ENCODE assay signal across 11 cellular contexts in genomic region chr4:26161030-26161824, GRCh38.
DNase-seq lines count a peak whose midpoint lies in the region; ATAC-seq and TF ChIP-seq lines count a peak whose summit lies in the region.
"Had no signal": no experiment of that assay in that cellular context is flagged by ENCODE, and none has a peak within 500 bp of the region (broad histone marks: within the 10 kb centered on the region; RNA-seq: fewer than 3 reads in every experiment).

No MANE protein-coding gene starts in this region.

- H3K27me3 Mint-ChIP-seq in activated naive CD8-positive, alpha-beta T cell treated with anti-CD3 and anti-CD28 coated beads, Interleukin-2, amount 10 ng/mL, durations not matched to agents 7 days and 5 days, result peaks cover 2% of the 10 kb centered on the region
- H3K27me3 Mint-ChIP-seq in activated naive CD8-positive, alpha-beta T cell treated with anti-CD3 and anti-CD28 coated beads for 36 hours, result peaks cover 3% of the 10 kb centered on the region
- peaks cover 4% of the 10 kb centered on the region in 2 donors for H3K27me3 Mint-ChIP-seq in stimulated activated naive B cell treated with anti-CD40 and anti-IgM and Interleukin-4, amounts not matched to agents 10 μg/mL and 1 μg/mL and 100 μg/mL, for 72 hours

- H3K9me3 ChIP-seq in effector memory CD4-positive, alpha-beta T cell (ENCODE audit: control insufficient read depth, low read length), result no peaks in the 10 kb centered on the region
- H3K9me3 ChIP-seq in SJCRH30 (replicated peaks), result peaks cover 4% of the 10 kb centered on the region; the same call in 1 of the 2 replicates

- H3K27ac Mint-ChIP-seq in activated naive CD8-positive, alpha-beta T cell treated with anti-CD3 and anti-CD28 coated beads, Interleukin-2, amount 10 ng/mL, durations not matched to agents 7 days and 5 days, result no peak overlapping the region
- H3K27ac Mint-ChIP-seq in activated naive CD8-positive, alpha-beta T cell treated with anti-CD3 and anti-CD28 coated beads for 36 hours, result no peak overlapping the region
- no peak overlapping the region for H3K27ac Mint-ChIP-seq in stimulated activated naive B cell treated with anti-CD40 and anti-IgM and Interleukin-4, amounts not matched to agents 10 μg/mL and 1 μg/mL and 100 μg/mL, for 72 hours

- peak; percentile 41 for TF ChIP-seq CTCF in LNCaP clone FGC (IDR thresholded peaks at IDR 0.05; ENCODE audit: control insufficient read depth, extremely low read depth, insufficient read depth)

- no peak overlapping the region for H3K27ac ChIP-seq in effector memory CD4-positive, alpha-beta T cell (ENCODE audit: insufficient read depth, low read length, poor library complexity, severe bottlenecking)
- no peak overlapping the region for H3K27ac ChIP-seq in SJCRH30

- peak; percentile 30 for ATAC-seq in activated naive CD8-positive, alpha-beta T cell treated with anti-CD3 and anti-CD28 coated beads, Interleukin-2, amount 10 ng/mL, durations not matched to agents 7 days and 5 days (ENCODE audit: low read depth)
- ATAC-seq in stimulated activated naive B cell treated with anti-CD40 and anti-IgM and Interleukin-4, amounts not matched to agents 10 μg/mL and 1 μg/mL and 100 μg/mL, for 72 hours (replicated peaks), result peak; percentile 63 to 77

- peaks cover 8% of the 10 kb centered on the region for H3K9me3 Mint-ChIP-seq in activated naive CD8-positive, alpha-beta T cell treated with anti-CD3 and anti-CD28 coated beads, Interleukin-2, amount 10 ng/mL, durations not matched to agents 7 days and 5 days
- H3K9me3 Mint-ChIP-seq in activated naive CD8-positive, alpha-beta T cell treated with anti-CD3 and anti-CD28 coated beads for 36 hours, result peaks cover 15% of the 10 kb centered on the region
- no peaks in the 10 kb centered on the region for H3K9me3 Mint-ChIP-seq in stimulated activated naive B cell treated with anti-CD40 and anti-IgM and Interleukin-4, amounts not matched to agents 10 μg/mL and 1 μg/mL and 100 μg/mL, for 72 hours

- DNase-seq in activated naive CD8-positive, alpha-beta T cell treated with anti-CD3 and anti-CD28 coated beads, Interleukin-2, amount 10 ng/mL, durations not matched to agents 7 days and 5 days, result no peak
- DNase-seq in activated naive CD8-positive, alpha-beta T cell treated with anti-CD3 and anti-CD28 coated beads for 36 hours, result no peak
- DNase-seq in LNCaP clone FGC (ENCODE audit: low read depth) (no peak), cerebellar cortex (ENCODE audit: low spot score) (peak; percentile 66), NCI-H1048 (lab: John Stamatoyannopoulos, UW) (no peak), SJCRH30 (no peak)
- DNase-seq in stimulated activated naive B cell treated with anti-CD40 and anti-IgM and Interleukin-4, amounts not matched to agents 10 μg/mL and 1 μg/mL and 100 μg/mL, for 72 hours, result no peak
- DNase-seq in effector memory CD4-positive, alpha-beta T cell, result no peak
- DNase-seq: effector CD8-positive, alpha-beta T cell; mammary epithelial cell; NCI-H2081 treated with DMSO at 0.1 percent for 48 hours had no signal

- no peaks in the 10 kb centered on the region for H3K36me3 ChIP-seq in effector memory CD4-positive, alpha-beta T cell (ENCODE audit: control insufficient read depth, insufficient read depth, low read length)
- no peaks in the 10 kb centered on the region for H3K36me3 ChIP-seq in SJCRH30

- no peaks in the 10 kb centered on the region for H3K4me1 ChIP-seq in effector memory CD4-positive, alpha-beta T cell (ENCODE audit: control insufficient read depth, insufficient read depth, low read length, poor library complexity, severe bottlenecking)
- H3K4me1 ChIP-seq in SJCRH30, result no peaks in the 10 kb centered on the region

- H3K36me3 Mint-ChIP-seq in activated naive CD8-positive, alpha-beta T cell treated with anti-CD3 and anti-CD28 coated beads, Interleukin-2, amount 10 ng/mL, durations not matched to agents 7 days and 5 days, result peaks cover 15% of the 10 kb centered on the region
- H3K36me3 Mint-ChIP-seq in activated naive CD8-positive, alpha-beta T cell treated with anti-CD3 and anti-CD28 coated beads for 36 hours, result peaks cover 6% of the 10 kb centered on the region
- H3K36me3 Mint-ChIP-seq in stimulated activated naive B cell treated with anti-CD40 and anti-IgM and Interleukin-4, amounts not matched to agents 10 μg/mL and 1 μg/mL and 100 μg/mL, for 72 hours, result no peaks in the 10 kb centered on the region

- H3K4me3 ChIP-seq in LNCaP clone FGC (ENCODE audit: low read depth, low read length), result no peak overlapping the region
- H3K4me3 ChIP-seq in effector memory CD4-positive, alpha-beta T cell (ENCODE audit: insufficient read depth, low read depth, low read length, poor library complexity, severe bottlenecking), result no peak overlapping the region
- no peak overlapping the region for H3K4me3 ChIP-seq in SJCRH30

- peaks cover 25% of the 10 kb centered on the region for H3K4me1 Mint-ChIP-seq in activated naive CD8-positive, alpha-beta T cell treated with anti-CD3 and anti-CD28 coated beads, Interleukin-2, amount 10 ng/mL, durations not matched to agents 7 days and 5 days
- H3K4me1 Mint-ChIP-seq in activated naive CD8-positive, alpha-beta T cell treated with anti-CD3 and anti-CD28 coated beads for 36 hours, result peaks cover 8% of the 10 kb centered on the region
- peaks cover 6 to 7% of the 10 kb centered on the region in 2 donors for H3K4me1 Mint-ChIP-seq in stimulated activated naive B cell treated with anti-CD40 and anti-IgM and Interleukin-4, amounts not matched to agents 10 μg/mL and 1 μg/mL and 100 μg/mL, for 72 hours

- H3K27me3 ChIP-seq in effector memory CD4-positive, alpha-beta T cell (replicated peaks; ENCODE audit: control insufficient read depth, insufficient read depth, low read length, poor library complexity, severe bottlenecking), result no peaks in the 10 kb centered on the region
- H3K27me3 ChIP-seq in SJCRH30, result no peaks in the 10 kb centered on the region

- POLR2A ChIA-PET in activated naive CD8-positive, alpha-beta T cell treated with anti-CD3 and anti-CD28 coated beads, Interleukin-2, amount 10 ng/mL, durations not matched to agents 7 days and 5 days (lab: Charles Lee), result no interaction called here

- no peak overlapping the region for H3K4me3 Mint-ChIP-seq in activated naive CD8-positive, alpha-beta T cell treated with anti-CD3 and anti-CD28 coated beads, Interleukin-2, amount 10 ng/mL, durations not matched to agents 7 days and 5 days
- no peak overlapping the region for H3K4me3 Mint-ChIP-seq in activated naive CD8-positive, alpha-beta T cell treated with anti-CD3 and anti-CD28 coated beads for 36 hours
- no peak overlapping the region for H3K4me3 Mint-ChIP-seq in stimulated activated naive B cell treated with anti-CD40 and anti-IgM and Interleukin-4, amounts not matched to agents 10 μg/mL and 1 μg/mL and 100 μg/mL, for 72 hours
